ENCODE assay signal across 17 cellular contexts in genomic region chr2:115549731-115550130, GRCh38.
DNase-seq lines count a peak whose midpoint lies in the region; ATAC-seq, FAIRE-seq and TF ChIP-seq lines count a peak whose summit lies in the region.
"Had no signal": no experiment of that assay in that cellular context is flagged by ENCODE, and none has a peak within 500 bp of the region (broad histone marks: within the 10 kb centered on the region; RNA-seq: fewer than 3 reads in every experiment).

No MANE protein-coding gene starts in this region.

- H3K36me3 Mint-ChIP-seq in type B pancreatic cell: peaks cover 6% of the 10 kb centered on the region

- POLR2A ChIA-PET in H1 (lab: Charles Lee; ENCODE audit: partially characterized antibody): no interaction called here

- no peak overlapping the region for H2BK15ac ChIP-seq in H1 (ENCODE audit: low read length)
- no peak overlapping the region for H2BK15ac ChIP-seq in mesendoderm (replicated peaks; ENCODE audit: low read depth)

- H4K5ac ChIP-seq in H1 (ENCODE audit: insufficient read length, low read depth, low read length) (no peak overlapping the region), mesendoderm (ENCODE audit: low read length) (no peak overlapping the region)

- H3K9ac ChIP-seq in H1 (replicated peaks in 1 of 4; ENCODE audit: extremely low read depth in 1 of 4, low read depth in 3 of 4, low read length in 3 of 4) (no peak overlapping the region), mesendoderm (ENCODE audit: low read length) (no peak overlapping the region)

- H4K8ac ChIP-seq in H1 (ENCODE audit: extremely low read depth, insufficient read depth, low read length): no peak overlapping the region
- H4K8ac ChIP-seq in mesendoderm (ENCODE audit: low read depth, low read length): no peak overlapping the region

- H2BK20ac ChIP-seq in H1 (ENCODE audit: low read length): no peak overlapping the region

- no peaks in the 10 kb centered on the region for H3K36me3 ChIP-seq in H1 (ENCODE audit: control insufficient read depth in 2 of 4, insufficient read depth in 4 of 4, low read length in 3 of 4)
- no peaks in the 10 kb centered on the region for H3K36me3 ChIP-seq in mesendoderm (ENCODE audit: control insufficient read depth, insufficient read depth, low read length)
- H3K36me3 ChIP-seq: BE2C, MG63, Peyer's patch, SJCRH30 had no signal

- H3K79me1 ChIP-seq in H1 (ENCODE audit: low read depth, low read length) (no peaks in the 10 kb centered on the region), mesendoderm (ENCODE audit: low read length) (no peaks in the 10 kb centered on the region)

- no peaks in the 10 kb centered on the region for H3K27me3 Mint-ChIP-seq in type B pancreatic cell

- FAIRE-seq in H1 (lab: Jason Lieb, UNC): no peak

- H3K56ac ChIP-seq in H1 (replicated peaks; ENCODE audit: insufficient read length, low read depth, low read length) (no peak overlapping the region), mesendoderm (ENCODE audit: low read length) (no peak overlapping the region)

- peaks cover 9% of the 10 kb centered on the region for H3K4me1 Mint-ChIP-seq in type B pancreatic cell (ENCODE audit: unreplicated experiment)

- no peak overlapping the region for H3K4me3 ChIP-seq in H1 (ENCODE audit: extremely low read depth in 1 of 4, insufficient read depth in 2 of 4, low read depth in 3 of 4, low read length in 4 of 4)
- H3K4me3 ChIP-seq in mesendoderm (ENCODE audit: low read length): no peak overlapping the region
- H3K4me3 ChIP-seq: MG63, Peyer's patch, SJCRH30 had no signal

- ATAC-seq in HG03159 (IDR thresholded peaks at IDR 0.05; ENCODE audit: unreplicated experiment) (no peak), sciatic nerve (no peak)

- peak overlapping the region; percentile 22 for H4K91ac ChIP-seq in H1 (replicated peaks; ENCODE audit: insufficient read length, low read length)

- no peak overlapping the region for H2BK12ac ChIP-seq in H1 (ENCODE audit: low read depth, low read length)

- H3K4me1 ChIP-seq in H1 (replicated peaks in 1 of 4; ENCODE audit: control insufficient read depth in 3 of 4, insufficient read depth in 4 of 4, low read length in 3 of 4) (no peaks in the 10 kb centered on the region; a peak in 1 of 7 replicates), mesendoderm (ENCODE audit: control insufficient read depth, low read depth, low read length) (no peaks in the 10 kb centered on the region)
- H3K4me1 ChIP-seq: BE2C, Peyer's patch, SJCRH30 had no signal

- H2BK120ac ChIP-seq in H1 (replicated peaks; ENCODE audit: low read depth, low read length): no peak overlapping the region
- H2BK120ac ChIP-seq in mesendoderm (ENCODE audit: low read depth, low read length): no peak overlapping the region

- DNase-seq in SW480 (ENCODE audit: low spot score) (peak; percentile 9), H1 (ENCODE audit: low read depth in 1 of 2, low spot score in 2 of 2) (no peak), mesendoderm (peak; percentile 65), type B pancreatic cell (ENCODE audit: extremely low spot score, unreplicated experiment) (no peak), sciatic nerve (ENCODE audit: low spot score) (no peak)
- no peak for DNase-seq in activated CD8-positive, alpha-beta memory T cell treated with anti-CD3 and anti-CD28 coated beads for 24 hours
- DNase-seq: BE2C, H7, Kasumi-1, MG63, NCI-H1417 treated with DMSO at 0.1 percent for 48 hours, NCI-H187, NCI-H510A treated with DMSO at 0.1 percent for 48 hours, NCI-H774, Peyer's patch, SJCRH30 had no signal

- TF ChIP-seq RAD21 in H1 (IDR thresholded peaks at IDR 0.05 in 1 of 2, conservative IDR thresholded peaks at IDR 0.05 in 1 of 2; ENCODE audit: low read depth in 2 of 2, low read length in 2 of 2): no peak

- TF ChIP-seq POLR2A in H1 (IDR thresholded peaks at IDR 0.05; ENCODE audit: control extremely low read depth in 1 of 2, low read depth in 2 of 2, low read length in 2 of 2): no peak

- TF ChIP-seq EP300 in H1 (IDR thresholded peaks at IDR 0.05; ENCODE audit: borderline replicate concordance in 1 of 2, low read depth in 2 of 2, low read length in 2 of 2): no peak

- no peak overlapping the region for H3K27ac ChIP-seq in H1 (ENCODE audit: low read depth, low read length)
- no peak overlapping the region for H3K27ac ChIP-seq in mesendoderm (ENCODE audit: low read depth, low read length)
- H3K27ac ChIP-seq: Peyer's patch, SJCRH30 had no signal

- H4K20me1 ChIP-seq in H1 (replicated peaks in 1 of 2; ENCODE audit: control insufficient read depth in 1 of 2, insufficient read depth in 2 of 2, low read length in 2 of 2): no peaks in the 10 kb centered on the region

- no peak overlapping the region for H3K14ac ChIP-seq in H1 (ENCODE audit: insufficient read length)

- H3K27me3 ChIP-seq in H1 (replicated peaks in 1 of 4; ENCODE audit: control insufficient read depth in 3 of 4, extremely low read depth in 1 of 4, insufficient read depth in 3 of 4, low read length in 3 of 4) (no peaks in the 10 kb centered on the region), mesendoderm (ENCODE audit: insufficient read depth, low read length, poor library complexity) (no peaks in the 10 kb centered on the region)
- H3K27me3 ChIP-seq: BE2C, MG63, Peyer's patch, SJCRH30 had no signal

- H2AFZ ChIP-seq in H1 (ENCODE audit: low read length): no peak overlapping the region

- no peak overlapping the region for H3K18ac ChIP-seq in H1 (ENCODE audit: extremely low read depth, low read length)
- H3K18ac ChIP-seq in mesendoderm (ENCODE audit: low read length): no peak overlapping the region

- no peak for TF ChIP-seq CTCF in H1 (IDR thresholded peaks at IDR 0.05; ENCODE audit: control extremely low read depth in 1 of 3, insufficient read depth in 1 of 3, low read depth in 1 of 3, low read length in 3 of 3)
- no peak for TF ChIP-seq CTCF in type B pancreatic cell (conservative IDR thresholded peaks at IDR 0.05)

- H3K9me3 Mint-ChIP-seq in type B pancreatic cell: peaks cover 8% of the 10 kb centered on the region

- H3K79me2 ChIP-seq in H1 (ENCODE audit: control insufficient read depth in 1 of 2, insufficient read depth in 2 of 2, low read length in 2 of 2): no peaks in the 10 kb centered on the region
- no peaks in the 10 kb centered on the region for H3K79me2 ChIP-seq in mesendoderm (ENCODE audit: control insufficient read depth, insufficient read depth, low read length)

- WGBS in H1 (ENCODE audit: extremely low coverage in 1 of 2, insufficient coverage in 1 of 2, insufficient read length in 1 of 2, insufficient replicate concordance in 2 of 2, low coverage in 1 of 2, low lambda C conversion rate in 2 of 2, missing lambda C conversion rate in 1 of 2), 2 experiments: 100% methylated on average over 1 of the region's 1 CpG; no CpG with 5 or more reads in 1 of the 2 experiments
- no CpG with 5 or more reads among the region's 1 CpG for WGBS in mesendoderm (ENCODE audit: extremely low coverage, insufficient coverage, low lambda C conversion rate)

- intact Hi-C loops in sciatic nerve (cut with DNase I): no loop called here

- H3K23me2 ChIP-seq in H1 (ENCODE audit: low read depth, low read length): no peaks in the 10 kb centered on the region

- CTCF ChIA-PET in H1 (lab: Charles Lee; ENCODE audit: partially characterized antibody): no interaction called here

- H3K4me3 Mint-ChIP-seq in type B pancreatic cell: peak overlapping the region; percentile 1

- H3K27ac Mint-ChIP-seq in type B pancreatic cell: peak overlapping the region; percentile 66

- no peaks in the 10 kb centered on the region for H3K9me3 ChIP-seq in H1 (ENCODE audit: insufficient read depth in 2 of 2, low read depth in 1 of 2, low read length in 1 of 2)
- H3K9me3 ChIP-seq: BE2C, MG63, Peyer's patch, SJCRH30 had no signal

- H3K4ac ChIP-seq in H1 (replicated peaks; ENCODE audit: insufficient read length, low read depth, low read length) (no peak overlapping the region), mesendoderm (ENCODE audit: low read depth, low read length) (no peak overlapping the region)

- H3K23ac ChIP-seq in H1 (ENCODE audit: insufficient read length): no peak overlapping the region
- no peak overlapping the region for H3K23ac ChIP-seq in mesendoderm (ENCODE audit: low read length)

- H2BK5ac ChIP-seq in H1 (ENCODE audit: low read depth, low read length): no peak overlapping the region
- H2BK5ac ChIP-seq in mesendoderm (ENCODE audit: low read length): no peak overlapping the region

- H2AK5ac ChIP-seq in H1 (ENCODE audit: low read depth, low read length): no peak overlapping the region
- no peak overlapping the region for H2AK5ac ChIP-seq in mesendoderm (ENCODE audit: low read length)

- H3K4me2 ChIP-seq in H1 (ENCODE audit: insufficient read depth in 1 of 2, low read depth in 2 of 2, low read length in 2 of 2) (no peak overlapping the region), mesendoderm (ENCODE audit: low read length) (no peak overlapping the region)

TF ChIP-seq in H1, 55 proteins besides CTCF, POLR2A, EP300 and RAD21 (continues in another document):
- TF ChIP-seq MAX (IDR thresholded peaks at IDR 0.05): no peak
- TF ChIP-seq SUZ12 (IDR thresholded peaks at IDR 0.05; ENCODE audit: low read length): no peak
- TF ChIP-seq EZH2 (IDR thresholded peaks at IDR 0.05; ENCODE audit: low read depth, low read length, severe bottlenecking): no peak
- TF ChIP-seq CEBPB (IDR thresholded peaks at IDR 0.05; ENCODE audit: low read depth, low read length): no peak
- TF ChIP-seq HDAC2 (IDR thresholded peaks at IDR 0.05; ENCODE audit: borderline replicate concordance in 1 of 2, low read depth in 2 of 2, low read length in 2 of 2): no peak
- TF ChIP-seq SIX5 (IDR thresholded peaks at IDR 0.05; ENCODE audit: low read depth, low read length): no peak
- no peak for TF ChIP-seq TBP (IDR thresholded peaks at IDR 0.05; ENCODE audit: low read depth, low read length)
- TF ChIP-seq TAF1 (IDR thresholded peaks at IDR 0.05; ENCODE audit: low read depth, low read length): no peak
- no peak for TF ChIP-seq CHD1 (IDR thresholded peaks at IDR 0.05; ENCODE audit: low read depth, low read length)
- TF ChIP-seq CBX8 (IDR thresholded peaks at IDR 0.05; ENCODE audit: borderline replicate concordance, low read depth, low read length): no peak
- TF ChIP-seq E2F6 (IDR thresholded peaks at IDR 0.05): no peak
- TF ChIP-seq PHF8 (conservative IDR thresholded peaks at IDR 0.05; ENCODE audit: low read depth, low read length): no peak
- TF ChIP-seq RFX5 (IDR thresholded peaks at IDR 0.05; ENCODE audit: borderline replicate concordance, low read depth, low read length): no peak

Comparison
In these comparisons a context has a peak if more than half of its experiments do, and no peak if none do; other contexts are left out.
1. DNase-seq: peak in SW480 (single experiment) and mesendoderm (single experiment); none in H1 (0 of 2), type B pancreatic cell (single experiment), activated CD8-positive, alpha-beta memory T cell treated with anti-CD3 and anti-CD28 coated beads for 24 hours (single experiment) and sciatic nerve (single experiment).